8 cellular contexts compared by ENCODE assay signal in the genomic region with DNA sequence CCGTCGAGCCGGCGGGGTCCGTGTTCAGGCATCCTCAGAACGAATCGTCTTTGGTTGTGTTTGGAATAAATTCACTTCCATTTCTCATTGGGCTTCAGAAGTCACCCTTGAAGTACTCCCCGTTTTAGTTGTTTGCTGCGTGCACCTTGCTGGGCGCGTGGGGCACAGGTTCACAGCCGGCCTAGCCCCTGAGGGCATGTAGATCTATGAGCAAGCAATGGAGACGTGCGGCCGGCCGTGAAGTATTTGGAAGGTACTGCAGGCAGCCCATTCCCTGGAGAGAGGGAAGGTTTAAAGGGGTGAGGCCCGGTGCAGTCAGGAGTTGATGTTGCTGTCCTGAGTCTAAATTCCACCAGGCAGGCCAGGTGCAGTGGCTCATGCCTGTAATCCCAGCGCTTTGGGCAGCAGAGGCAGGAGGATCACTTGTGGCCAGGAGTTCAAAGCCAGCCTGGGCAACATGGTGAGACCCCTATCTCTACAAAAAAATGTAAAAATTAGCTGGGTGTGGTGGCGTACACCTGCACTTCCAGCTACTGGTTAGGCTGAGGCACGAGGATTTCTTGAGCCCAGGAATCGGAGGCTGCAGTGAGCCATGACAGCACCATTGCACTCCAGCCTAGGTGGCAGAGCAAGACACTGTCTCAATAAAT. TPM values are rescaled to one million over a fixed set of nuclear protein-coding genes. Genes with fewer than 3 reads are reported as not detected.
DNase-seq lines count a peak whose midpoint lies in the region; ATAC-seq and TF ChIP-seq lines count a peak whose summit lies in the region.

No MANE protein-coding gene starts in this region.

- peak overlapping the region; percentile 88 for H3K4me2 ChIP-seq in neural cell (ENCODE audit: low read length)

- H3K27ac ChIP-seq in epithelial cell of prostate (peak overlapping the region; percentile 32), neural cell (ENCODE audit: low read length) (no peak overlapping the region)

- no peaks in the 10 kb centered on the region for H3K9me2 ChIP-seq in neural cell (ENCODE audit: insufficient read depth, low read length)

- peaks cover 45% of the 10 kb centered on the region for H3K4me1 Mint-ChIP-seq in T-helper 2 cell treated with Interferon-gamma antibody and Interleukin-4, amounts not matched to agents 5 μg/mL and 100 μg/mL, for 36 hours (ENCODE audit: low read depth)

- no peak overlapping the region for H2AFZ ChIP-seq in neural cell (ENCODE audit: low read depth, low read length)

- no peaks in the 10 kb centered on the region for H3K9me3 ChIP-seq in neural cell (ENCODE audit: low read length)

- H3K27me3 Mint-ChIP-seq in T-helper 2 cell treated with Interferon-gamma antibody and Interleukin-4, amounts not matched to agents 5 μg/mL and 100 μg/mL, for 36 hours (ENCODE audit: low read depth): peaks cover 20% of the 10 kb centered on the region

- intact Hi-C loops in posterior vena cava (cut with DNase I): no loop called here

- no peaks in the 10 kb centered on the region for H3F3A ChIP-seq in neural cell (ENCODE audit: insufficient read depth, low read length, poor library complexity, severe bottlenecking)

- H3K9me3 Mint-ChIP-seq in T-helper 2 cell treated with Interferon-gamma antibody and Interleukin-4, amounts not matched to agents 5 μg/mL and 100 μg/mL, for 36 hours: no peaks in the 10 kb centered on the region

- peak overlapping the region; percentile 82 for H3K4me3 ChIP-seq in neural cell (ENCODE audit: low read length)

- H3K79me2 ChIP-seq in neural cell (replicated peaks; ENCODE audit: insufficient read depth, low read length): peaks cover 13% of the 10 kb centered on the region

- H3K36me3 Mint-ChIP-seq in T-helper 2 cell treated with Interferon-gamma antibody and Interleukin-4, amounts not matched to agents 5 μg/mL and 100 μg/mL, for 36 hours (ENCODE audit: low read depth): peaks cover 18% of the 10 kb centered on the region

- H3K36me3 ChIP-seq in neural cell (ENCODE audit: insufficient read depth, low read length): no peaks in the 10 kb centered on the region

- peak overlapping the region; percentile 92 for H3K27ac Mint-ChIP-seq in T-helper 2 cell treated with Interferon-gamma antibody and Interleukin-4, amounts not matched to agents 5 μg/mL and 100 μg/mL, for 36 hours

- no peaks in the 10 kb centered on the region for H4K20me1 ChIP-seq in neural cell (ENCODE audit: insufficient read depth)

- peak overlapping the region; percentile 67 for H3K9ac ChIP-seq in neural cell (ENCODE audit: low read length)

- no peak for TF ChIP-seq RAD21 in neural cell (conservative IDR thresholded peaks at IDR 0.05)

- no peak for ATAC-seq in GM18867 (IDR thresholded peaks at IDR 0.05; ENCODE audit: unreplicated experiment)

- no peak for TF ChIP-seq EP300 in neural cell (conservative IDR thresholded peaks at IDR 0.05; ENCODE audit: poor library complexity, severe bottlenecking)

- peak overlapping the region; percentile 89 for H3K4me3 Mint-ChIP-seq in T-helper 2 cell treated with Interferon-gamma antibody and Interleukin-4, amounts not matched to agents 5 μg/mL and 100 μg/mL, for 36 hours

- TF ChIP-seq CTCF in neural cell (IDR thresholded peaks at IDR 0.05; ENCODE audit: poor library complexity, severe bottlenecking): no peak

- DNase-seq in stimulated activated CD4-positive, alpha-beta T cell treated with anti-CD3 and anti-CD28 coated beads, Interleukin-4, amount 100 ng/mL, for 1 hour: peak; percentile 23
- DNase-seq in stimulated activated CD4-positive, alpha-beta T cell treated with anti-CD3 and anti-CD28 coated beads, Interleukin-1b, Interleukin-23, amount 100 ng/mL, for 48 hours: no peak
- no peak for DNase-seq in T-helper 2 cell treated with Interferon-gamma antibody and Interleukin-4, amounts not matched to agents 5 μg/mL and 100 μg/mL, for 36 hours (ENCODE audit: low spot score)
- DNase-seq in epithelial cell of prostate (ENCODE audit: low read depth, low spot score) (peak; percentile 5), mucosa of gallbladder (ENCODE audit: low spot score) (no peak), posterior vena cava (ENCODE audit: low spot score) (no peak)

- peaks cover 2% of the 10 kb centered on the region for H3K27me3 ChIP-seq in neural cell (ENCODE audit: insufficient read depth, low read depth, low read length)

TF ChIP-seq in neural cell, 6 proteins besides CTCF, POLR2A, EP300 and RAD21:
- TF ChIP-seq REST (IDR thresholded peaks at IDR 0.05; ENCODE audit: borderline replicate concordance): no peak
- no peak for TF ChIP-seq TAF1 (IDR thresholded peaks at IDR 0.05; ENCODE audit: low read depth)
- no peak for TF ChIP-seq MXI1 (conservative IDR thresholded peaks at IDR 0.05; ENCODE audit: poor library complexity, severe bottlenecking)
- no peak for TF ChIP-seq SMC3 (conservative IDR thresholded peaks at IDR 0.05; ENCODE audit: poor library complexity)
- TF ChIP-seq POLR2AphosphoS5 (IDR thresholded peaks at IDR 0.05): no peak
- TF ChIP-seq EZH2 (IDR thresholded peaks at IDR 0.05; ENCODE audit: borderline replicate concordance, insufficient read depth, low read length, poor library complexity, severe bottlenecking): no peak
TF ChIP-seq in neural cell: peak in this region for 0.

RNA-seq across cellular contexts. Expression of gene ACSF3, which starts 0.7 kb away (rescaled TPM):
- 20.8 and 37.0 TPM in 2 replicates for polyA plus RNA-seq in neural cell
- polyA minus RNA-seq in neural cell: 22.3 and 23.1 TPM in 2 replicates
- 63.4 TPM for total RNA-seq in mucosa of gallbladder
- 10 to 100 TPM; 19.1 to 21.4 TPM for total RNA-seq in posterior vena cava

Comparison
In these comparisons a context has a peak if more than half of its experiments do, and no peak if none do; other contexts are left out.
1. DNase-seq: peak in stimulated activated CD4-positive, alpha-beta T cell treated with anti-CD3 and anti-CD28 coated beads, Interleukin-4, amount 100 ng/mL, for 1 hour (single experiment) and epithelial cell of prostate (single experiment); none in stimulated activated CD4-positive, alpha-beta T cell treated with anti-CD3 and anti-CD28 coated beads, Interleukin-1b, Interleukin-23, amount 100 ng/mL, for 48 hours (single experiment), T-helper 2 cell treated with Interferon-gamma antibody and Interleukin-4, amounts not matched to agents 5 μg/mL and 100 μg/mL, for 36 hours (single experiment), mucosa of gallbladder (single experiment) and posterior vena cava (single experiment).